10 cellular contexts compared by ENCODE assay signal in genomic region chr6:136548582-136549330, GRCh38. TPM values are rescaled to one million over a fixed set of nuclear protein-coding genes. Genes with fewer than 3 reads are reported as not detected.
A peak's percentile ranks its signal among the peaks of the same experiment; 100 is the strongest.
DNase-seq lines count a peak whose midpoint lies in the region; ATAC-seq and TF ChIP-seq lines count a peak whose summit lies in the region.
"Had no signal": no experiment of that assay in that cellular context is flagged by ENCODE, and none has a peak within 500 bp of the region (broad histone marks: within the 10 kb centered on the region; RNA-seq: fewer than 3 reads in every experiment).

No MANE protein-coding gene starts in this region.

- no peak overlapping the region for H3K4me2 ChIP-seq in neural cell (ENCODE audit: low read length)

- no peak overlapping the region for H3K9ac ChIP-seq in neural cell (ENCODE audit: low read length)

- no peak for ATAC-seq in HG03354 (IDR thresholded peaks at IDR 0.05; ENCODE audit: poor library complexity, severe bottlenecking, unreplicated experiment)
- no peak for ATAC-seq in HG03442 (IDR thresholded peaks at IDR 0.05; ENCODE audit: unreplicated experiment)

- no peak overlapping the region for H3K27ac ChIP-seq in CD4-positive, alpha-beta memory T cell (ENCODE audit: low read depth, low read length)
- no peak overlapping the region for H3K27ac ChIP-seq in Peyer's patch
- no peak overlapping the region for H3K27ac ChIP-seq in neural cell (ENCODE audit: low read length)
- no peak overlapping the region for H3K27ac ChIP-seq in A673 (ENCODE audit: low read depth, low read length, poor library complexity, severe bottlenecking)

- no peaks in the 10 kb centered on the region for H3K9me3 Mint-ChIP-seq in CD4-positive, alpha-beta memory T cell

- no peak overlapping the region for H2AFZ ChIP-seq in neural cell (ENCODE audit: low read depth, low read length)

- no peak for DNase-seq in CD4-positive, alpha-beta memory T cell
- DNase-seq in Peyer's patch (no peak), epithelial cell of proximal tubule (ENCODE audit: low read depth) (no peak), cerebellum (ENCODE audit: low spot score) (no peak), A673 (ENCODE audit: low spot score) (no peak)
- DNase-seq: central memory CD4-positive, alpha-beta T cell; NCI-H226 had no signal

- intact Hi-C loops in CD4-positive, alpha-beta memory T cell (cut with micrococcal nuclease), result no loop called here
- intact Hi-C loops in A673 (cut with micrococcal nuclease; ENCODE audit: unreplicated experiment), result no loop called here

- no peak for TF ChIP-seq RAD21 in neural cell (conservative IDR thresholded peaks at IDR 0.05)

- no peak overlapping the region for H3K4me3 ChIP-seq in CD4-positive, alpha-beta memory T cell (ENCODE audit: low read length in 2 of 2)
- H3K4me3 ChIP-seq in Peyer's patch, result peak overlapping the region in 3 of 4 donors; percentile 61 to 91 (median 73)
- peak overlapping the region; percentile 93 for H3K4me3 ChIP-seq in epithelial cell of proximal tubule (ENCODE audit: low read depth, low read length)
- peak overlapping the region; percentile 78 for H3K4me3 ChIP-seq in neural cell (ENCODE audit: low read length)
- no peak overlapping the region for H3K4me3 ChIP-seq in A673 (ENCODE audit: low read depth, low read length, poor library complexity, severe bottlenecking)

- H3K27me3 ChIP-seq in CD4-positive, alpha-beta memory T cell (ENCODE audit: insufficient read depth, low read length), result peaks cover 14% of the 10 kb centered on the region
- no peaks in the 10 kb centered on the region for H3K27me3 ChIP-seq in Peyer's patch
- H3K27me3 ChIP-seq in neural cell (ENCODE audit: insufficient read depth, low read depth, low read length), result peaks cover 63% of the 10 kb centered on the region
- H3K27me3 ChIP-seq in A673 (replicated peaks; ENCODE audit: insufficient read depth, low read depth, low read length, poor library complexity), result peaks cover 51% of the 10 kb centered on the region

- no peaks in the 10 kb centered on the region for H3K36me3 ChIP-seq in CD4-positive, alpha-beta memory T cell (ENCODE audit: insufficient read depth, low read length)
- no peaks in the 10 kb centered on the region for H3K36me3 ChIP-seq in Peyer's patch
- H3K36me3 ChIP-seq in neural cell (ENCODE audit: insufficient read depth, low read length), result no peaks in the 10 kb centered on the region
- no peaks in the 10 kb centered on the region for H3K36me3 ChIP-seq in A673 (ENCODE audit: insufficient read depth, low read length, poor library complexity, severe bottlenecking)

- H3F3A ChIP-seq in neural cell (ENCODE audit: insufficient read depth, low read length, poor library complexity, severe bottlenecking), result no peaks in the 10 kb centered on the region

- H3K4me1 ChIP-seq in CD4-positive, alpha-beta memory T cell (ENCODE audit: insufficient read depth, low read length), result peaks cover 13% of the 10 kb centered on the region
- H3K4me1 ChIP-seq in Peyer's patch, result peaks cover 0 to 14% (median 7%) of the 10 kb centered on the region in 4 donors
- H3K4me1 ChIP-seq in A673 (ENCODE audit: insufficient read depth, low read length, poor library complexity, severe bottlenecking), result peaks cover 12% of the 10 kb centered on the region

- peaks cover 1 to 14% (median 9%) of the 10 kb centered on the region in 4 donors for H3K4me1 Mint-ChIP-seq in CD4-positive, alpha-beta memory T cell

- no peak for TF ChIP-seq EP300 in neural cell (conservative IDR thresholded peaks at IDR 0.05; ENCODE audit: poor library complexity, severe bottlenecking)

- peak overlapping the region in 4 of 7 donors; percentile 6 to 52 (median 30) for H3K27ac Mint-ChIP-seq in CD4-positive, alpha-beta memory T cell

- peak overlapping the region; percentile 65 to 81 (median 76) for H3K4me3 Mint-ChIP-seq in CD4-positive, alpha-beta memory T cell

- H3K9me2 ChIP-seq in neural cell (ENCODE audit: insufficient read depth, low read length), result no peaks in the 10 kb centered on the region

- TF ChIP-seq POLR2A in Peyer's patch (IDR thresholded peaks at IDR 0.05), result no peak

- POLR2A ChIA-PET in CD4-positive, alpha-beta memory T cell (lab: Charles Lee; ENCODE audit: partially characterized antibody), result interaction anchor here (2.5 kb wide), 1 partner anchor 259 kb away, joined by 10 read pairs; the partner anchor contains the start of gene BCLAF1
- POLR2A ChIA-PET in A673 (lab: Charles Lee; ENCODE audit: low non-redundant PET), result no interaction called here

- no peaks in the 10 kb centered on the region for H3K79me2 ChIP-seq in neural cell (replicated peaks; ENCODE audit: insufficient read depth, low read length)

- no peaks in the 10 kb centered on the region for H4K20me1 ChIP-seq in neural cell (ENCODE audit: insufficient read depth)

- TF ChIP-seq CTCF in Peyer's patch (IDR thresholded peaks at IDR 0.05) (no peak), epithelial cell of proximal tubule (conservative IDR thresholded peaks at IDR 0.05; ENCODE audit: low read depth, low read length) (no peak), neural cell (IDR thresholded peaks at IDR 0.05; ENCODE audit: poor library complexity, severe bottlenecking) (no peak), A673 (conservative IDR thresholded peaks at IDR 0.05; ENCODE audit: low read depth, low read length) (no peak)

- CTCF ChIA-PET in CD4-positive, alpha-beta memory T cell (lab: Charles Lee; ENCODE audit: partially characterized antibody), result interaction anchor here (1.0 to 5.6 kb wide), 4 partner anchors 7 to 244 kb away, joined by 3 to 56 read pairs (median 4); partner anchors contain the start of gene MAP3K5
- CTCF ChIA-PET in A673 (lab: Charles Lee), result interaction anchor here (0.5 to 0.6 kb wide), 2 partner anchors 17 to 639 kb away, joined by 3 to 4 read pairs; no protein-coding TSS in a partner anchor

- no peaks in the 10 kb centered on the region for H3K9me3 ChIP-seq in CD4-positive, alpha-beta memory T cell (ENCODE audit: control insufficient read depth in 1 of 2, low read length in 2 of 2)
- H3K9me3 ChIP-seq in Peyer's patch (peaks cover 0 to 5% (median 0%) of the 10 kb centered on the region in 4 donors), neural cell (ENCODE audit: low read length) (no peaks in the 10 kb centered on the region), A673 (ENCODE audit: low read depth, low read length, poor library complexity, severe bottlenecking) (no peaks in the 10 kb centered on the region)

- no TSS peak for BruUV-seq in A673 (replicated peaks; lab: Mats Ljungman, UMichigan)

- no peaks in the 10 kb centered on the region for H3K36me3 Mint-ChIP-seq in CD4-positive, alpha-beta memory T cell

- H3K27me3 Mint-ChIP-seq in CD4-positive, alpha-beta memory T cell, result peaks cover 27 to 30% of the 10 kb centered on the region in 2 donors

TF ChIP-seq in neural cell, 6 proteins besides CTCF, POLR2A, EP300 and RAD21:
- TF ChIP-seq REST (IDR thresholded peaks at IDR 0.05; ENCODE audit: borderline replicate concordance), result no peak
- TF ChIP-seq EZH2 (IDR thresholded peaks at IDR 0.05; ENCODE audit: borderline replicate concordance, insufficient read depth, low read length, poor library complexity, severe bottlenecking), result no peak
- TF ChIP-seq POLR2AphosphoS5 (IDR thresholded peaks at IDR 0.05), result no peak
- no peak for TF ChIP-seq TAF1 (IDR thresholded peaks at IDR 0.05; ENCODE audit: low read depth)
- TF ChIP-seq MXI1 (conservative IDR thresholded peaks at IDR 0.05; ENCODE audit: poor library complexity, severe bottlenecking), result no peak
- no peak for TF ChIP-seq SMC3 (conservative IDR thresholded peaks at IDR 0.05; ENCODE audit: poor library complexity)

RNA-seq across cellular contexts. Expression of gene MAP7, which starts 1.5 kb away (rescaled TPM):
- total RNA-seq in CD4-positive, alpha-beta memory T cell, result under 1 TPM; 0.55 to 0.69 TPM
- 1 to 10 TPM in 1 of 2 donors, under 1 TPM in 1; 0.60 to 1.5 TPM for polyA plus RNA-seq in CD4-positive, alpha-beta memory T cell
- 10 to 100 TPM; 16.5 to 47.1 (median 38.8) TPM for total RNA-seq in Peyer's patch
- 12.9 and 16.1 TPM in 2 replicates for total RNA-seq in epithelial cell of proximal tubule
- polyA plus RNA-seq in neural cell, result 3.6 and 5.1 TPM in 2 replicates
- 6.3 and 7.3 TPM in 2 replicates for polyA minus RNA-seq in neural cell
- 7.9 TPM for total RNA-seq in cerebellum
- 0.09 TPM in 1 of 2 replicates, not detected in the other for total RNA-seq in A673 (2021)

Comparison
In these comparisons a context has a peak if more than half of its experiments do, and no peak if none do; other contexts are left out.
1. H3K4me3 ChIP-seq: peak in Peyer's patch (3 of 4), epithelial cell of proximal tubule (single experiment) and neural cell (single experiment); none in CD4-positive, alpha-beta memory T cell (0 of 2) and A673 (single experiment).